9 cellular contexts compared by ENCODE assay signal in genomic region chrX:41293269-41293668, GRCh38. TPM values are rescaled to one million over a fixed set of nuclear protein-coding genes. Genes with fewer than 3 reads are reported as not detected.
DNase-seq lines count a peak whose midpoint lies in the region; ATAC-seq and TF ChIP-seq lines count a peak whose summit lies in the region.
"Had no signal": no experiment of that assay in that cellular context is flagged by ENCODE, and none has a peak within 500 bp of the region (broad histone marks: within the 10 kb centered on the region; RNA-seq: fewer than 3 reads in every experiment).

No MANE protein-coding gene starts in this region.

- no peaks in the 10 kb centered on the region for H3K4me1 Mint-ChIP-seq in activated T-cell treated with anti-CD3 and anti-CD28 coated beads, Interleukin-2, amount 50 U/mL, for 72 hours (ENCODE audit: low read depth)
- H3K4me1 Mint-ChIP-seq in osteocyte (ENCODE audit: unreplicated experiment), result peaks cover 2% of the 10 kb centered on the region

- in situ Hi-C loops in astrocyte of the cerebellum (cut with HindIII; ENCODE audit: low sequenced_read_pairs), result no loop called here

- H3K27me3 Mint-ChIP-seq in activated T-cell treated with anti-CD3 and anti-CD28 coated beads, Interleukin-2, amount 50 U/mL, for 72 hours (ENCODE audit: low read depth), result no peaks in the 10 kb centered on the region
- H3K27me3 Mint-ChIP-seq in osteocyte (ENCODE audit: unreplicated experiment), result no peaks in the 10 kb centered on the region

- no peak overlapping the region for H3K4me3 ChIP-seq in astrocyte of the cerebellum (ENCODE audit: low read depth, low read length)

- H3K4me3 Mint-ChIP-seq in activated T-cell treated with anti-CD3 and anti-CD28 coated beads, Interleukin-2, amount 50 U/mL, for 72 hours, result no peak overlapping the region
- no peak overlapping the region for H3K4me3 Mint-ChIP-seq in osteocyte (ENCODE audit: unreplicated experiment)

- TF ChIP-seq CTCF in astrocyte of the cerebellum (IDR thresholded peaks at IDR 0.05; ENCODE audit: low read depth, low read length, missing control alignments) (peak; percentile 14), osteocyte (IDR thresholded peaks at IDR 0.05) (peak; percentile 15)

- no peak overlapping the region for H3K27ac Mint-ChIP-seq in activated T-cell treated with anti-CD3 and anti-CD28 coated beads, Interleukin-2, amount 50 U/mL, for 72 hours
- no peak overlapping the region for H3K27ac Mint-ChIP-seq in osteocyte (ENCODE audit: unreplicated experiment)

- ATAC-seq in activated T-cell treated with anti-CD3 and anti-CD28 coated beads, Interleukin-2, amount 50 U/mL, for 72 hours (replicated peaks in 1 of 2), result no peak
- no peak for ATAC-seq in GM21447 (IDR thresholded peaks at IDR 0.05; ENCODE audit: unreplicated experiment)
- no peak for ATAC-seq in HG02885 (IDR thresholded peaks at IDR 0.05; ENCODE audit: poor library complexity, unreplicated experiment)
- ATAC-seq in HG03159 (IDR thresholded peaks at IDR 0.05; ENCODE audit: unreplicated experiment), result no peak

- H3K36me3 Mint-ChIP-seq in activated T-cell treated with anti-CD3 and anti-CD28 coated beads, Interleukin-2, amount 50 U/mL, for 72 hours (ENCODE audit: insufficient read depth in 2 of 2), result peaks cover 2 to 8% of the 10 kb centered on the region in 2 donors
- H3K36me3 Mint-ChIP-seq in osteocyte (ENCODE audit: unreplicated experiment), result peaks cover 3% of the 10 kb centered on the region

- DNase-seq in activated T-cell treated with anti-CD3 and anti-CD28 coated beads, Interleukin-2, amount 50 U/mL, for 72 hours, result peak; percentile 15 to 20
- DNase-seq in activated T-cell treated with anti-CD3 and anti-CD28 coated beads for 4 hours (no peak), M059J (ENCODE audit: low read depth) (peak; percentile 24), astrocyte of the cerebellum (ENCODE audit: low read depth) (no peak), osteocyte (ENCODE audit: extremely low spot score, unreplicated experiment) (no peak)
- DNase-seq: mesenchymal stem cell had no signal

- peaks cover 0 to 3% of the 10 kb centered on the region in 2 donors for H3K9me3 Mint-ChIP-seq in activated T-cell treated with anti-CD3 and anti-CD28 coated beads, Interleukin-2, amount 50 U/mL, for 72 hours
- peaks cover 14% of the 10 kb centered on the region for H3K9me3 Mint-ChIP-seq in osteocyte (ENCODE audit: unreplicated experiment)

RNA-seq across cellular contexts. Expression of gene DDX3X, which starts 40.7 kb away (rescaled TPM):
- 100 to 1,000 TPM; 251 to 419 TPM for total RNA-seq in activated T-cell treated with anti-CD3 and anti-CD28 coated beads, Interleukin-2, amount 50 U/mL, for 72 hours
- 145 and 209 TPM in 2 replicates for total RNA-seq in M059J (2014; rRNA removed; shearing (Covaris generic))
- total RNA-seq in osteocyte, result 212 and 215 TPM in 2 replicates

Comparison
In these comparisons a context has a peak if more than half of its experiments do, and no peak if none do; other contexts are left out.
1. DNase-seq: peak in activated T-cell treated with anti-CD3 and anti-CD28 coated beads, Interleukin-2, amount 50 U/mL, for 72 hours (2 of 2) and M059J (single experiment); none in activated T-cell treated with anti-CD3 and anti-CD28 coated beads for 4 hours (single experiment), astrocyte of the cerebellum (single experiment) and osteocyte (single experiment).